15 cellular contexts compared by ENCODE assay signal in the genomic region with DNA sequence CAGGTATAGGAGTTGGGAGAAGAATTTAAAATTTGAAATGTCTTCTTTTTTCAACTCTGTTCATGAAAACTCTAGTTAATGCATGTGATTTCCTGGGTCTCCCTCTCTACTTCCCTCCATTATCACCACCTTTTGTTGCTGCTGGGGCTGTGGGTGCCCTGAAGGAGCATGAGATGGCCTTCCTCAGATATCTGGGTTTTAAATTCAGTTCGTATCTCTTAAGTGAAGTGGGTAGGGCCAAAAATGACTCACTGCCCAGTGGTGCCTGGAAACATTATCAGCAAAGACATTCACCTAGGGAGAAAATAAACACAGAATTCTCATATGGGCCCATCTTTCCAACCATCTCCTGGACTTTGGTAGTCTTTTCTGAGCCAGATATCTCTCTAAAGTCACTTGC.
DNase-seq lines count a peak whose midpoint lies in the region; ATAC-seq and TF ChIP-seq lines count a peak whose summit lies in the region.
"Had no signal": no experiment of that assay in that cellular context is flagged by ENCODE, and none has a peak within 500 bp of the region (broad histone marks: within the 10 kb centered on the region; RNA-seq: fewer than 3 reads in every experiment).

No MANE protein-coding gene starts in this region.

- no peak overlapping the region for H3K4ac ChIP-seq in mesendoderm (ENCODE audit: low read depth, low read length)
- H3K4ac ChIP-seq in H9 (ENCODE audit: low read depth, low read length), result no peak overlapping the region

- H3K18ac ChIP-seq in mesendoderm (ENCODE audit: low read length) (no peak overlapping the region), H9 (ENCODE audit: insufficient read length, low read depth, low read length) (no peak overlapping the region)

- no peak overlapping the region for H3K14ac ChIP-seq in H9 (ENCODE audit: insufficient read depth, low read length)

- H3K4me3 Mint-ChIP-seq in GM23338 (no peak overlapping the region), CD14-positive monocyte (no peak overlapping the region), H9 (no peak overlapping the region)

- H3K4me1 Mint-ChIP-seq in GM23338 (peaks cover 47% of the 10 kb centered on the region), CD14-positive monocyte (peaks cover 7% of the 10 kb centered on the region), H9 (peaks cover 56 to 64% of the 10 kb centered on the region in 2 experiments)

- H3K36me3 ChIP-seq in GM23338 (ENCODE audit: insufficient read depth) (no peaks in the 10 kb centered on the region), mesendoderm (ENCODE audit: control insufficient read depth, insufficient read depth, low read length) (no peaks in the 10 kb centered on the region)
- H3K36me3 ChIP-seq: left lung had no signal

- H3T11ph ChIP-seq in H9 (ENCODE audit: low read length), result no peak overlapping the region

- H3K9me3 Mint-ChIP-seq in GM23338 (no peaks in the 10 kb centered on the region), CD14-positive monocyte (no peaks in the 10 kb centered on the region), H9 (no peaks in the 10 kb centered on the region; a peak in 1 of 5 replicates)

- H2AK5ac ChIP-seq in mesendoderm (ENCODE audit: low read length) (no peak overlapping the region), H9 (ENCODE audit: insufficient read length, low read length) (no peak overlapping the region)

- H2AFZ ChIP-seq in GM23338, result no peak overlapping the region
- no peak overlapping the region for H2AFZ ChIP-seq in H9 (ENCODE audit: low read length)

- no peak for ATAC-seq in GM23338
- ATAC-seq: left lung; stimulated activated naive CD8-positive, alpha-beta T cell treated with anti-CD3 and anti-CD28 coated beads, Interleukin-15, Interleukin-2, amounts not matched to agents 100 U/mL and 50 U/mL, for 24 hours had no signal

- H3K4me2 ChIP-seq in GM23338 (no peak overlapping the region), mesendoderm (ENCODE audit: low read length) (no peak overlapping the region), H9 (ENCODE audit: insufficient read depth, insufficient read length, low read length) (no peak overlapping the region)

- H3K27me3 ChIP-seq in GM23338 (ENCODE audit: insufficient read depth), result no peaks in the 10 kb centered on the region
- H3K27me3 ChIP-seq in mesendoderm (ENCODE audit: insufficient read depth, low read length, poor library complexity), result no peaks in the 10 kb centered on the region
- no peaks in the 10 kb centered on the region for H3K27me3 ChIP-seq in H9 (ENCODE audit: insufficient read depth, low read length)
- H3K27me3 ChIP-seq: left lung had no signal

- H2BK5ac ChIP-seq in mesendoderm (ENCODE audit: low read length) (no peak overlapping the region), H9 (ENCODE audit: insufficient read length, low read length) (no peak overlapping the region)

- H3K27ac Mint-ChIP-seq in GM23338, result peak overlapping the region; percentile 68
- H3K27ac Mint-ChIP-seq in CD14-positive monocyte, result no peak overlapping the region
- peak overlapping the region in 1 of 3 experiments; percentile 58; a peak in 1 of 7 replicates for H3K27ac Mint-ChIP-seq in H9

- intact Hi-C loops in CD14-positive monocyte (cut with micrococcal nuclease), result no loop called here

- no peaks in the 10 kb centered on the region for H4K20me1 ChIP-seq in GM23338 (replicated peaks; ENCODE audit: insufficient read depth)
- no peaks in the 10 kb centered on the region for H4K20me1 ChIP-seq in H9 (ENCODE audit: control insufficient read depth, insufficient read depth, insufficient read length)

- DNase-seq in COLO829 (ENCODE audit: low spot score), result peak; percentile 23
- no peak for DNase-seq in GM23338 (ENCODE audit: low spot score)
- peak; percentile 7 for DNase-seq in SW480 (ENCODE audit: low spot score)
- DNase-seq in mesendoderm, result peak; percentile 5
- DNase-seq in NCI-H1694 treated with DMSO at 0.1 percent for 48 hours (lab: John Stamatoyannopoulos, UW), result no peak
- no peak for DNase-seq in CD14-positive monocyte (ENCODE audit: low spot score)
- no peak for DNase-seq in H9
- DNase-seq in activated T-cell treated with anti-CD3 and anti-CD28 coated beads, Interleukin-2, amount 50 U/mL, for 48 hours, result no peak
- DNase-seq: activated CD8-positive, alpha-beta memory T cell treated with anti-CD3 and anti-CD28 coated beads, Interleukin-2, amount 50 U/mL, for 48 hours; amygdala; effector CD4-positive, alpha-beta T cell; left lung; NCI-H1092; stimulated activated CD4-positive, alpha-beta T cell treated with anti-CD3 and anti-CD28 coated beads, Interleukin-2, amount 100 ng/mL, for 48 hours; stimulated activated naive CD8-positive, alpha-beta T cell treated with anti-CD3 and anti-CD28 coated beads, Interleukin-15, Interleukin-2, amounts not matched to agents 100 U/mL and 50 U/mL, for 24 hours had no signal

- no peaks in the 10 kb centered on the region for H3K79me2 ChIP-seq in GM23338 (replicated peaks; ENCODE audit: insufficient read depth)
- no peaks in the 10 kb centered on the region for H3K79me2 ChIP-seq in mesendoderm (ENCODE audit: control insufficient read depth, insufficient read depth, low read length)
- H3K79me2 ChIP-seq in H9 (ENCODE audit: insufficient read depth, low read length), result no peaks in the 10 kb centered on the region

- no peak overlapping the region for H4K8ac ChIP-seq in mesendoderm (ENCODE audit: low read depth, low read length)
- no peak overlapping the region for H4K8ac ChIP-seq in H9 (replicated peaks; ENCODE audit: insufficient read length, low read depth, low read length)

- H2BK15ac ChIP-seq in mesendoderm (replicated peaks; ENCODE audit: low read depth) (no peak overlapping the region), H9 (ENCODE audit: low read depth, low read length) (no peak overlapping the region)

- H3K79me1 ChIP-seq in mesendoderm (ENCODE audit: low read length) (no peaks in the 10 kb centered on the region), H9 (ENCODE audit: insufficient read depth, low read depth, low read length, poor library complexity, severe bottlenecking) (no peaks in the 10 kb centered on the region)

- H2BK120ac ChIP-seq in mesendoderm (ENCODE audit: low read depth, low read length), result no peak overlapping the region
- no peak overlapping the region for H2BK120ac ChIP-seq in H9 (ENCODE audit: low read depth, low read length, poor library complexity, severe bottlenecking)

- H3K23me2 ChIP-seq in H9 (ENCODE audit: insufficient read length, low read depth, low read length, poor library complexity, severe bottlenecking), result no peaks in the 10 kb centered on the region

- H3K9ac ChIP-seq in mesendoderm (ENCODE audit: low read length) (no peak overlapping the region), H9 (ENCODE audit: extremely low read depth, insufficient read length, low read length) (no peak overlapping the region)

- no peaks in the 10 kb centered on the region for H3K9me2 ChIP-seq in GM23338 (ENCODE audit: insufficient read depth)

- no peak overlapping the region for H3K23ac ChIP-seq in mesendoderm (ENCODE audit: low read length)
- H3K23ac ChIP-seq in H9 (ENCODE audit: insufficient read length, low read depth, low read length), result no peak overlapping the region

- no peak overlapping the region for H2BK12ac ChIP-seq in H9 (ENCODE audit: insufficient read length, low read depth, low read length)

- H3F3A ChIP-seq in GM23338 (replicated peaks; ENCODE audit: low read depth), result no peaks in the 10 kb centered on the region

- H4K5ac ChIP-seq in mesendoderm (ENCODE audit: low read length) (no peak overlapping the region), H9 (ENCODE audit: insufficient read length, low read depth, low read length) (no peak overlapping the region)

- no peaks in the 10 kb centered on the region for H3K9me3 ChIP-seq in H9 (ENCODE audit: control insufficient read depth, low read depth, low read length)
- H3K9me3 ChIP-seq: left lung had no signal

- no CpG with 5 or more reads among the region's 1 CpG for WGBS in mesendoderm (ENCODE audit: extremely low coverage, insufficient coverage, low lambda C conversion rate)
- WGBS in H9 (ENCODE audit: extremely low coverage, insufficient read length, low lambda C conversion rate), result no CpG with 5 or more reads among the region's 1 CpG

- TF ChIP-seq CTCF in GM23338 (conservative IDR thresholded peaks at IDR 0.05; ENCODE audit: low read depth in 2 of 2) (no peak), CD14-positive monocyte (IDR thresholded peaks at IDR 0.05) (no peak), H9 (conservative IDR thresholded peaks at IDR 0.05) (no peak)

- H4K91ac ChIP-seq in H9 (ENCODE audit: insufficient read length, low read depth, low read length), result no peak overlapping the region

- no peak overlapping the region for H2BK20ac ChIP-seq in H9 (ENCODE audit: low read depth, low read length, poor library complexity, severe bottlenecking)

- H3K27me3 Mint-ChIP-seq in GM23338 (ENCODE audit: insufficient read depth, low read depth, poor library complexity) (peaks cover 2% of the 10 kb centered on the region), CD14-positive monocyte (ENCODE audit: low read depth in 3 of 3) (peaks cover 0 to 4% (median 2%) of the 10 kb centered on the region in 3 donors), H9 (ENCODE audit: low read depth) (no peaks in the 10 kb centered on the region)

- H3K56ac ChIP-seq in mesendoderm (ENCODE audit: low read length) (no peak overlapping the region), H9 (ENCODE audit: insufficient read length, low read depth, low read length) (no peak overlapping the region)

- H3K36me3 Mint-ChIP-seq in GM23338 (ENCODE audit: low read depth), result no peaks in the 10 kb centered on the region
- no peaks in the 10 kb centered on the region for H3K36me3 Mint-ChIP-seq in CD14-positive monocyte
- no peaks in the 10 kb centered on the region; a peak in 1 of 7 replicates for H3K36me3 Mint-ChIP-seq in H9 (ENCODE audit: insufficient read depth in 1 of 3, low read depth in 3 of 3)

- H3K4me1 ChIP-seq in GM23338 (ENCODE audit: insufficient read depth) (peaks cover 40% of the 10 kb centered on the region), mesendoderm (ENCODE audit: control insufficient read depth, low read depth, low read length) (peaks cover 3% of the 10 kb centered on the region), H9 (ENCODE audit: insufficient read depth, low read length) (peaks cover 14% of the 10 kb centered on the region)

- H3K27ac ChIP-seq in GM23338 (ENCODE audit: low read depth) (no peak overlapping the region), mesendoderm (ENCODE audit: low read depth, low read length) (no peak overlapping the region), H9 (ENCODE audit: insufficient read length, low read depth, low read length) (no peak overlapping the region)
- H3K27ac ChIP-seq: left lung had no signal

- H3K4me3 ChIP-seq in GM23338 (no peak overlapping the region), mesendoderm (ENCODE audit: low read length) (no peak overlapping the region)
- H3K4me3 ChIP-seq: left lung had no signal

TF ChIP-seq in GM23338, 12 proteins besides CTCF, POLR2A, EP300 and RAD21:
- TF ChIP-seq STAT1 (IDR thresholded peaks at IDR 0.05; ENCODE audit: unreplicated experiment) (no peak), ZNF331 (CRISPR knock-in tag; IDR thresholded peaks at IDR 0.05; ENCODE audit: low read depth) (no peak), JUNB (IDR thresholded peaks at IDR 0.05; ENCODE audit: unreplicated experiment) (no peak)

Comparison
In these comparisons a context has a peak if more than half of its experiments do, and no peak if none do; other contexts are left out.
1. DNase-seq: peak in COLO829 (single experiment), SW480 (single experiment) and mesendoderm (single experiment); none in GM23338 (single experiment), NCI-H1694 treated with DMSO at 0.1 percent for 48 hours (single experiment), CD14-positive monocyte (single experiment), H9 (single experiment) and activated T-cell treated with anti-CD3 and anti-CD28 coated beads, Interleukin-2, amount 50 U/mL, for 48 hours (0 of 2).